In genomic region chr1:161226320-161226711, GRCh38 we compare ENCODE assay signal across 8 cellular contexts. TPM values are rescaled to one million over a fixed set of nuclear protein-coding genes. Genes with fewer than 3 reads are reported as not detected.
DNase-seq lines count a peak whose midpoint lies in the region; ATAC-seq and TF ChIP-seq lines count a peak whose summit lies in the region.

No MANE protein-coding gene starts in this region.

- POLR2A ChIA-PET in Panc1 (lab: Charles Lee) = interaction anchor here (0.7 to 1.0 kb wide), 2 partner anchors 17 to 65 kb away, joined by 3 to 5 read pairs; no protein-coding TSS in a partner anchor

- peak overlapping the region; percentile 54 for H2BK5ac ChIP-seq in trophoblast cell (ENCODE audit: low read depth, low read length, poor library complexity)

- CTCF ChIA-PET in Panc1 (lab: Charles Lee) = interaction anchor here (0.7 to 2.5 kb wide), 6 partner anchors 12 to 156 kb away, joined by 5 to 30 read pairs (median 10); partner anchors contain the start of gene NR1I3

- H3K36me3 ChIP-seq in Panc1 (ENCODE audit: control insufficient read depth, insufficient read depth, low read length) = peaks cover 2% of the 10 kb centered on the region; the same call in 1 of the 2 replicates
- peaks cover 10 to 17% of the 10 kb centered on the region in 2 experiments for H3K36me3 ChIP-seq in trophoblast cell (ENCODE audit: control insufficient read depth in 1 of 2, insufficient read depth in 2 of 2, low read length in 2 of 2)

- ATAC-seq in Panc1 (no peak), GM21360 (IDR thresholded peaks at IDR 0.05; ENCODE audit: unreplicated experiment) (no peak), GM19328 (IDR thresholded peaks at IDR 0.05; ENCODE audit: unreplicated experiment) (no peak), HG02840 (IDR thresholded peaks at IDR 0.05; ENCODE audit: low FRiP score, unreplicated experiment) (no peak)

- peak overlapping the region; percentile 63 for H2AK5ac ChIP-seq in trophoblast cell (ENCODE audit: low read length)

- H4K12ac ChIP-seq in trophoblast cell (ENCODE audit: low read depth, low read length) = peak overlapping the region; percentile 97

- peak overlapping the region; percentile 90 for H3K14ac ChIP-seq in trophoblast cell (ENCODE audit: low read length)

- BruUV-seq in Panc1 (replicated peaks; lab: Mats Ljungman, UMichigan) = no TSS peak

- H2BK120ac ChIP-seq in trophoblast cell (ENCODE audit: insufficient read depth, low read length, poor library complexity) = peak overlapping the region; percentile 81

- in situ Hi-C loops in Panc1 (cut with HindIII; ENCODE audit: low pct_unique_long_range_greater_than_20kb, low sequenced_read_pairs) = no loop called here

- H3K27ac ChIP-seq in Panc1 (ENCODE audit: low read length) = peak overlapping the region; percentile 90
- H3K27ac ChIP-seq in trophoblast cell (ENCODE audit: low read depth, low read length) = no peak overlapping the region

- H3K23ac ChIP-seq in trophoblast cell (ENCODE audit: low read length) = no peak overlapping the region

- peaks cover 5% of the 10 kb centered on the region for H3K79me2 ChIP-seq in trophoblast cell (ENCODE audit: control insufficient read depth, insufficient read depth, low read length, poor library complexity)

- H3K4me2 ChIP-seq in trophoblast cell (ENCODE audit: low read length) = peak overlapping the region; percentile 85

- H3K79me1 ChIP-seq in trophoblast cell (ENCODE audit: low read length) = peaks cover 22% of the 10 kb centered on the region

- H3K27me3 ChIP-seq in Panc1 (ENCODE audit: control insufficient read depth, insufficient read depth, low read length) (no peaks in the 10 kb centered on the region), trophoblast cell (ENCODE audit: insufficient read depth, low read length) (no peaks in the 10 kb centered on the region)

- DNase-seq in Panc1 (ENCODE audit: low read depth, low spot score) (no peak), epithelial cell of proximal tubule (ENCODE audit: low read depth) (no peak), trophoblast cell (no peak), HuH-7 (ENCODE audit: low spot score) (no peak)

- peak overlapping the region; percentile 93 for H2AFZ ChIP-seq in trophoblast cell (ENCODE audit: insufficient read depth, low read length, poor library complexity)

- H3K4me1 ChIP-seq in Panc1 (ENCODE audit: control insufficient read depth, insufficient read depth, low read length) = peaks cover 19% of the 10 kb centered on the region
- peaks cover 23 to 27% of the 10 kb centered on the region in 2 experiments for H3K4me1 ChIP-seq in trophoblast cell (ENCODE audit: control insufficient read depth in 1 of 2, insufficient read depth in 2 of 2, low read length in 2 of 2)

- peak overlapping the region; percentile 98 for H4K8ac ChIP-seq in trophoblast cell (ENCODE audit: low read depth, low read length)

- H3K4me3 ChIP-seq in GM08714 (ENCODE audit: low read length) (peak overlapping the region; percentile 88), Panc1 (ENCODE audit: low read depth in 2 of 2, low read length in 2 of 2) (peak overlapping the region; percentile 82 to 86), epithelial cell of proximal tubule (ENCODE audit: low read depth, low read length) (peak overlapping the region; percentile 71), trophoblast cell (ENCODE audit: low read depth, low read length) (peak overlapping the region; percentile 78)

- peak overlapping the region; percentile 98 for H4K91ac ChIP-seq in trophoblast cell (ENCODE audit: low read depth, low read length)

- intact Hi-C loops in Panc1 (cut with micrococcal nuclease; ENCODE audit: unreplicated experiment) = loop anchor here (5.0 kb wide), 2 partner anchors 66 to 146 kb away; no protein-coding TSS in a partner anchor

- TF ChIP-seq CTCF in Panc1 (IDR thresholded peaks at IDR 0.05) = no peak
- TF ChIP-seq CTCF in epithelial cell of proximal tubule (conservative IDR thresholded peaks at IDR 0.05; ENCODE audit: low read depth, low read length) = no peak

- H3K4ac ChIP-seq in trophoblast cell (ENCODE audit: low read depth, low read length) = peak overlapping the region; percentile 49

- H3K18ac ChIP-seq in trophoblast cell (ENCODE audit: low read length) = peak overlapping the region; percentile 69

- H3K9me3 ChIP-seq in Panc1 (ENCODE audit: control insufficient read depth, insufficient read depth, low read depth, low read length) = no peaks in the 10 kb centered on the region
- H3K9me3 ChIP-seq in trophoblast cell (ENCODE audit: insufficient read depth, low read depth, low read length) = no peaks in the 10 kb centered on the region

- peak overlapping the region; percentile 51 for H3K9ac ChIP-seq in trophoblast cell (ENCODE audit: low read length)

- no CpG with 5 or more reads among the region's 15 CpGs for WGBS in trophoblast cell (ENCODE audit: extremely low coverage, insufficient coverage, insufficient read length)

- peak overlapping the region; percentile 88 for H2BK12ac ChIP-seq in trophoblast cell (ENCODE audit: low read length)

RNA-seq across cellular contexts. Expression of gene TOMM40L, which starts 0.5 kb away (rescaled TPM):
- total RNA-seq in Panc1 (2021; ENCODE audit: unreplicated experiment) (9.2 TPM), epithelial cell of proximal tubule (6.2 and 12.4 TPM in 2 replicates)
- 9.7 TPM for polyA plus RNA-seq in Panc1 (2012; ENCODE audit: insufficient read length)
- 7.6 and 7.7 TPM in 2 replicates for polyA plus RNA-seq in trophoblast cell (2013)

RNA-seq across cellular contexts. Expression of gene APOA2, which starts 2.9 kb away (rescaled TPM):
- 1.4 TPM for total RNA-seq in Panc1 (2021; ENCODE audit: unreplicated experiment)
- not detected for polyA plus RNA-seq in Panc1 (2012; ENCODE audit: insufficient read length)
- total RNA-seq in epithelial cell of proximal tubule = not detected in 2 replicates
- polyA plus RNA-seq in trophoblast cell (2013) = 11.6 and 12.0 TPM in 2 replicates

RNA-seq across cellular contexts. Expression of gene FCER1G, which starts 11.2 kb away (rescaled TPM):
- 0.77 TPM for total RNA-seq in Panc1 (2021; ENCODE audit: unreplicated experiment)
- polyA plus RNA-seq in Panc1 (2012; ENCODE audit: insufficient read length) = not detected
- total RNA-seq in epithelial cell of proximal tubule = not detected in 2 replicates
- polyA plus RNA-seq in trophoblast cell (2013) = 1.1 and 1.6 TPM in 2 replicates

RNA-seq across cellular contexts. Expression of gene NR1I3, which starts 11.7 kb away (rescaled TPM):
- total RNA-seq in Panc1 (2021; ENCODE audit: unreplicated experiment) (not detected), epithelial cell of proximal tubule (not detected in 2 replicates)
- not detected for polyA plus RNA-seq in Panc1 (2012; ENCODE audit: insufficient read length)
- polyA plus RNA-seq in trophoblast cell (2013) = not detected in 2 replicates

RNA-seq across cellular contexts. Expression of gene NDUFS2, which starts 24.1 kb away (rescaled TPM):
- total RNA-seq in Panc1 (2021; ENCODE audit: unreplicated experiment) = 94.9 TPM
- 203 TPM for polyA plus RNA-seq in Panc1 (2012; ENCODE audit: insufficient read length)
- 104 and 124 TPM in 2 replicates for total RNA-seq in epithelial cell of proximal tubule
- polyA plus RNA-seq in trophoblast cell (2013) = 39.1 and 40.2 TPM in 2 replicates
